Comparison of ENCODE assay signal across 10 cellular contexts in genomic region chr4:146029939-146030710, GRCh38.
DNase-seq lines count a peak whose midpoint lies in the region; ATAC-seq, FAIRE-seq and TF ChIP-seq lines count a peak whose summit lies in the region.
"Had no signal": no experiment of that assay in that cellular context is flagged by ENCODE, and none has a peak within 500 bp of the region (broad histone marks: within the 10 kb centered on the region; RNA-seq: fewer than 3 reads in every experiment).

No MANE protein-coding gene starts in this region.

- no peak for FAIRE-seq in A549 (lab: Jason Lieb, UNC)
- FAIRE-seq: colon had no signal

- H3K4me2 ChIP-seq in A549 (peak overlapping the region; percentile 39), mammary epithelial cell (ENCODE audit: insufficient read depth, low read depth, low read length) (no peak overlapping the region)

- H3K27me3 ChIP-seq in adipocyte (replicated peaks; ENCODE audit: control insufficient read depth, insufficient read depth, low read length) (no peaks in the 10 kb centered on the region), mammary epithelial cell (ENCODE audit: insufficient read depth, low read length) (no peaks in the 10 kb centered on the region), breast epithelium (no peaks in the 10 kb centered on the region)

- H3K79me2 ChIP-seq in mammary epithelial cell (ENCODE audit: insufficient read depth, low read length), result no peaks in the 10 kb centered on the region

- H3K4me3 ChIP-seq in A549, result no peak overlapping the region
- H3K4me3 ChIP-seq in adipocyte (ENCODE audit: low read length), result no peak overlapping the region
- no peak overlapping the region for H3K4me3 ChIP-seq in mammary epithelial cell (replicated peaks in 1 of 3; ENCODE audit: insufficient read depth in 1 of 3, low read depth in 2 of 3, low read length in 3 of 3)
- H3K4me3 ChIP-seq in breast epithelium, result no peak overlapping the region

- WGBS in A549 (ENCODE audit: missing lambda C conversion rate), result 39% methylated on average over 8 of the region's 8 CpGs
- WGBS in mammary epithelial cell (ENCODE audit: low coverage, missing lambda C conversion rate), result 66% methylated on average over 8 of the region's 8 CpGs

- no peak for TF ChIP-seq EP300 in A549 (IDR thresholded peaks at IDR 0.05)

- H4K20me1 ChIP-seq in mammary epithelial cell (ENCODE audit: insufficient read depth, low read length), result no peaks in the 10 kb centered on the region

- BruUV-seq in mammary epithelial cell (replicated peaks; lab: Mats Ljungman, UMichigan), result no TSS peak

- no peaks in the 10 kb centered on the region; the same call in 2 of the 3 replicates for H3K4me1 ChIP-seq in A549
- peaks cover 12% of the 10 kb centered on the region for H3K4me1 ChIP-seq in adipocyte (ENCODE audit: control insufficient read depth, insufficient read depth, low read length)
- no peaks in the 10 kb centered on the region for H3K4me1 ChIP-seq in mammary epithelial cell (ENCODE audit: insufficient read depth, low read length)
- no peaks in the 10 kb centered on the region for H3K4me1 ChIP-seq in breast epithelium

- no peak overlapping the region for H2AFZ ChIP-seq in mammary epithelial cell (ENCODE audit: low read depth, low read length)

- TF ChIP-seq CTCF in A549 (IDR thresholded peaks at IDR 0.05) (no peak), mammary epithelial cell (conservative IDR thresholded peaks at IDR 0.05 in 1 of 2, IDR thresholded peaks at IDR 0.05 in 1 of 2; ENCODE audit: extremely low read depth in 1 of 2, insufficient read depth in 1 of 2, low read depth in 1 of 2, low read length in 2 of 2) (no peak), breast epithelium (IDR thresholded peaks at IDR 0.05) (no peak)

- H3K9me3 ChIP-seq in A549 (no peaks in the 10 kb centered on the region), adipocyte (ENCODE audit: control insufficient read depth, low read length) (no peaks in the 10 kb centered on the region), mammary epithelial cell (replicated peaks; ENCODE audit: insufficient read depth, low read length) (peaks cover 2% of the 10 kb centered on the region), breast epithelium (no peaks in the 10 kb centered on the region)

- intact Hi-C loops in mammary epithelial cell (cut with micrococcal nuclease) (no loop called here), Right ventricle myocardium superior (cut with DNase I) (no loop called here), breast epithelium (cut with DNase I; ENCODE audit: low total_unique reads) (no loop called here)

- dilution Hi-C loops in mammary epithelial cell (cut with HindIII; ENCODE audit: low sequenced_read_pairs), result no loop called here

- no peak for TF ChIP-seq POLR2A in A549 (IDR thresholded peaks at IDR 0.05; ENCODE audit: low read length)
- no peak for TF ChIP-seq POLR2A in breast epithelium (IDR thresholded peaks at IDR 0.05)

- ATAC-seq in A549 (no peak), GM19023 (IDR thresholded peaks at IDR 0.05; ENCODE audit: unreplicated experiment) (peak; percentile 93), HG02970 (IDR thresholded peaks at IDR 0.05; ENCODE audit: low FRiP score, unreplicated experiment) (peak; percentile 66), Right ventricle myocardium superior (ENCODE audit: poor library complexity) (no peak)

- TF ChIP-seq RAD21 in A549 (conservative IDR thresholded peaks at IDR 0.05 in 1 of 2, IDR thresholded peaks at IDR 0.05 in 1 of 2), result no peak

- H3K9ac ChIP-seq in adipocyte (ENCODE audit: low read length) (peak overlapping the region; percentile 6), mammary epithelial cell (ENCODE audit: insufficient read depth, low read length) (no peak overlapping the region)

- CTCF ChIA-PET in A549 (lab: Yijun Ruan, JAX) (no interaction called here), mammary epithelial cell (lab: Charles Lee; ENCODE audit: low non-redundant PET) (no interaction called here)

- in situ Hi-C loops in mammary epithelial cell (cut with MboI; ENCODE audit: low sequenced_read_pairs in 2 of 2), result no loop called here

- H3K36me3 ChIP-seq in adipocyte (ENCODE audit: control insufficient read depth, insufficient read depth, low read length, severe bottlenecking), result no peaks in the 10 kb centered on the region
- no peaks in the 10 kb centered on the region for H3K36me3 ChIP-seq in mammary epithelial cell (ENCODE audit: insufficient read depth, low read length)
- H3K36me3 ChIP-seq in breast epithelium, result no peaks in the 10 kb centered on the region

- DNase-seq in A549 (ENCODE audit: low read depth in 1 of 2, low spot score in 1 of 2) (no peak), adipocyte (ENCODE audit: low read depth) (peak; percentile 3), cerebellar nuclear complex (lab: John Stamatoyannopoulos, UW) (no peak), mammary epithelial cell (no peak), Right ventricle myocardium superior (no peak), breast epithelium (ENCODE audit: low spot score in 2 of 2) (no peak)
- DNase-seq: nucleus accumbens had no signal

- POLR2A ChIA-PET in A549 (lab: Yijun Ruan, JAX), result no interaction called here

- no peak overlapping the region for H3K27ac ChIP-seq in A549
- H3K27ac ChIP-seq in mammary epithelial cell (ENCODE audit: insufficient read depth, low read depth, low read length), result no peak overlapping the region
- H3K27ac ChIP-seq in breast epithelium, result no peak overlapping the region

TF ChIP-seq in A549, 52 proteins besides CTCF, POLR2A, EP300 and RAD21:
- TF ChIP-seq KDM5A (IDR thresholded peaks at IDR 0.05) (no peak), MAX (IDR thresholded peaks at IDR 0.05) (no peak), USF2 (IDR thresholded peaks at IDR 0.05) (no peak), ZNF302 (CRISPR knock-in tag; IDR thresholded peaks at IDR 0.05) (no peak), ESRRA (IDR thresholded peaks at IDR 0.05; ENCODE audit: borderline replicate concordance, low read length) (no peak), JUNB (IDR thresholded peaks at IDR 0.05) (no peak), JUN (IDR thresholded peaks at IDR 0.05) (no peak), MAFK (IDR thresholded peaks at IDR 0.05; ENCODE audit: partially characterized antibody) (no peak), BHLHE40 (IDR thresholded peaks at IDR 0.05; ENCODE audit: low read depth, low read length) (no peak), ELK1 (IDR thresholded peaks at IDR 0.05; ENCODE audit: low read depth, low read length) (no peak)

Comparison
In these comparisons a context has a peak if more than half of its experiments do, and no peak if none do; other contexts are left out.
1. ATAC-seq: peak in GM19023 (single experiment) and HG02970 (single experiment); none in A549 (0 of 2) and Right ventricle myocardium superior (single experiment).